In genomic region chr20:44190197-44190852, GRCh38 we compare ENCODE assay signal across 8 cellular contexts. TPM values are rescaled to one million over a fixed set of nuclear protein-coding genes. Genes with fewer than 3 reads are reported as not detected.
DNase-seq lines count a peak whose midpoint lies in the region; ATAC-seq, FAIRE-seq and TF ChIP-seq lines count a peak whose summit lies in the region.
"Not testable (repeated sequence)": the region's sequence is repeated elsewhere in the genome, so short reads cannot be mapped to it uniquely, and the experiment has no call there.

No MANE protein-coding gene starts in this region.

- in situ Hi-C loops in GM12878 (cut with MboI): loop anchor here (5.0 kb wide), 1 partner anchor 738 kb away; no protein-coding TSS in a partner anchor

- not testable (repeated sequence) for H3K79me1 ChIP-seq in neuronal stem cell (ENCODE audit: low read depth, low read length)

- not testable (repeated sequence) for H3K79me2 ChIP-seq in Karpas-422 (ENCODE audit: low read length); GM12878 (ENCODE audit: control insufficient read depth, insufficient read depth, low read length)

- peak; percentile 68 for DNase-seq in Daoy (ENCODE audit: low read depth)
- peak; percentile 89 for DNase-seq in Karpas-422
- DNase-seq in NCI-H82 (lab: John Stamatoyannopoulos, UW): peak; percentile 70
- DNase-seq in WERI-Rb-1: peak; percentile 48
- peak; percentile 28 for DNase-seq in GM12878 (ENCODE audit: low read depth, low spot score)
- peak in 26 of 42 donors; percentile 6 to 78 (median 48) for DNase-seq in head of caudate nucleus
- peak; percentile 75 for DNase-seq in neuronal stem cell (ENCODE audit: low spot score)
- DNase-seq in upper lobe of right lung: not testable (repeated sequence)

- not testable (repeated sequence) for TF ChIP-seq EP300 in GM12878 (IDR thresholded peaks at IDR 0.05; ENCODE audit: borderline replicate concordance in 1 of 2, control insufficient read depth in 1 of 2, low read depth in 2 of 2, low read length in 2 of 2)

- intact Hi-C loops in GM12878 (cut with micrococcal nuclease; ENCODE audit: unreplicated experiment) (loop anchor here (1.0 kb wide), 1 partner anchor 74 kb away; no protein-coding TSS in a partner anchor), head of caudate nucleus (cut with DNase I) (loop anchor here (2.0 kb wide), 1 partner anchor 74 kb away; no protein-coding TSS in a partner anchor), upper lobe of right lung (cut with DNase I) (loop anchor here (5.0 kb wide), 1 partner anchor 73 kb away; no protein-coding TSS in a partner anchor)

- H3K9me3 ChIP-seq in Karpas-422 (ENCODE audit: low read length); WERI-Rb-1 (ENCODE audit: severe bottlenecking); GM12878 (replicated peaks; ENCODE audit: control insufficient read depth, insufficient read depth, low read length); neuronal stem cell (replicated peaks in 1 of 2; ENCODE audit: control insufficient read depth in 2 of 2, insufficient read depth in 1 of 2, low read depth in 1 of 2, low read length in 2 of 2); upper lobe of right lung: not testable (repeated sequence)

- WGBS in GM12878 (ENCODE audit: insufficient coverage, insufficient replicate concordance, low lambda C conversion rate, missing lambda C conversion rate): 14% methylated on average over 15 of the region's 15 CpGs
- WGBS in neuronal stem cell (ENCODE audit: extremely low coverage in 2 of 2, insufficient read length in 2 of 2, insufficient replicate concordance in 1 of 2), 2 donors: no CpG with 5 or more reads among the region's 15 CpGs

- not testable (repeated sequence) for H3K23ac ChIP-seq in neuronal stem cell (ENCODE audit: low read depth, low read length, poor library complexity)

- not testable (repeated sequence) for TF ChIP-seq POLR2A in GM12878 (IDR thresholded peaks at IDR 0.05; ENCODE audit: low read depth, low read length)

- H3K9ac ChIP-seq in Karpas-422 (ENCODE audit: low read length); GM12878 (ENCODE audit: control insufficient read depth, insufficient read depth, low read length); neuronal stem cell (ENCODE audit: low read depth, low read length, poor library complexity): not testable (repeated sequence)

- H3K4ac ChIP-seq in neuronal stem cell (ENCODE audit: low read length): not testable (repeated sequence)

- H3K27me3 ChIP-seq in Karpas-422 (ENCODE audit: low read length); WERI-Rb-1 (ENCODE audit: insufficient read depth, low read depth, severe bottlenecking): not testable (repeated sequence)
- H3K27me3 ChIP-seq in GM12878 (replicated peaks in 1 of 2; ENCODE audit: control insufficient read depth in 2 of 2, insufficient read depth in 2 of 2, low read length in 1 of 2): peaks cover 6 to 12% of the 10 kb centered on the region in 2 experiments; a peak in 3 of 4 replicates
- H3K27me3 ChIP-seq in neuronal stem cell (ENCODE audit: control insufficient read depth in 3 of 3, insufficient read depth in 3 of 3, low read depth in 1 of 3, low read length in 3 of 3): peaks cover 0 to 23% (median 0%) of the 10 kb centered on the region in 3 experiments
- H3K27me3 ChIP-seq in upper lobe of right lung: peaks cover 21% of the 10 kb centered on the region

- not testable (repeated sequence) for H2AFZ ChIP-seq in Karpas-422 (ENCODE audit: low read length); GM12878 (ENCODE audit: control insufficient read depth, low read depth, low read length); neuronal stem cell (ENCODE audit: low read length)

- not testable (repeated sequence) for H4K91ac ChIP-seq in neuronal stem cell (ENCODE audit: low read depth, low read length, poor library complexity)

- RAD21 ChIA-PET in GM12878 (lab: Charles Lee; ENCODE audit: unreplicated experiment): interaction anchor here (0.7 to 4.0 kb wide), 17 partner anchors 16 to 741 kb away, joined by 3 to 69 read pairs (median 4); partner anchors contain the start of gene FITM2

- not testable (repeated sequence) for BruUV-seq in GM12878 (replicated peaks; lab: Mats Ljungman, UMichigan)

- peak; percentile 85 for TF ChIP-seq RAD21 in GM12878 (IDR thresholded peaks at IDR 0.05; ENCODE audit: insufficient read depth, low read depth, low read length)

- not testable (repeated sequence) for H2BK15ac ChIP-seq in neuronal stem cell (ENCODE audit: low read length)

- H3K4me3 ChIP-seq in Karpas-422 (ENCODE audit: low read length); WERI-Rb-1 (ENCODE audit: low read depth, low read length); GM12878; neuronal stem cell (ENCODE audit: low read length in 2 of 2); upper lobe of right lung: not testable (repeated sequence)

- H4K20me1 ChIP-seq in Karpas-422 (ENCODE audit: insufficient read depth, low read depth, low read length); GM12878 (ENCODE audit: control insufficient read depth, insufficient read depth): not testable (repeated sequence)

- not testable (repeated sequence) for H3K36me3 ChIP-seq in Karpas-422 (ENCODE audit: insufficient read depth, low read length); WERI-Rb-1; GM12878 (ENCODE audit: control insufficient read depth in 2 of 2, insufficient read depth in 2 of 2, low read length in 1 of 2); neuronal stem cell (replicated peaks in 1 of 2; ENCODE audit: control insufficient read depth in 2 of 2, insufficient read depth in 2 of 2, low read length in 2 of 2); upper lobe of right lung

- SMC1A ChIA-PET in GM12878 (lab: Charles Lee; ENCODE audit: uncharacterized antibody, unreplicated experiment): interaction anchor here (0.5 to 4.3 kb wide), 16 partner anchors 17 to 741 kb away, joined by 3 to 51 read pairs (median 4); no protein-coding TSS in a partner anchor

- H3K4me2 ChIP-seq in Karpas-422 (ENCODE audit: low read depth, low read length, poor library complexity, severe bottlenecking); GM12878 (ENCODE audit: control insufficient read depth, insufficient read depth); neuronal stem cell (ENCODE audit: insufficient read depth, low read length, poor library complexity, severe bottlenecking): not testable (repeated sequence)

- H3K9me2 ChIP-seq in Karpas-422 (replicated peaks; ENCODE audit: insufficient read depth, low read length): not testable (repeated sequence)

- CTCF ChIA-PET in GM12878 (lab: Yijun Ruan, JAX): interaction anchor here (0.7 to 6.6 kb wide), 49 partner anchors 10 to 1728 kb away, joined by 3 to 196 read pairs (median 4); partner anchors contain the start of gene FITM2

- FAIRE-seq in GM12878 (lab: Jason Lieb, UNC): peak; percentile 86

- TF ChIP-seq CTCF in WERI-Rb-1 (IDR thresholded peaks at IDR 0.05; ENCODE audit: low read depth, low read length): peak; percentile 67
- TF ChIP-seq CTCF in GM12878 (IDR thresholded peaks at IDR 0.05 in 2 of 3, conservative IDR thresholded peaks at IDR 0.05 in 1 of 3; ENCODE audit: control insufficient read depth in 2 of 3, extremely low read depth in 1 of 3, insufficient read depth in 1 of 3, low read depth in 3 of 3, low read length in 3 of 3): peak; percentile 71 to 78 (median 76)
- TF ChIP-seq CTCF in upper lobe of right lung (IDR thresholded peaks at IDR 0.05): peak; percentile 71

- not testable (repeated sequence) for H3K4me1 ChIP-seq in Karpas-422 (ENCODE audit: low read length); GM12878 (ENCODE audit: control insufficient read depth, insufficient read depth, low read length); neuronal stem cell (ENCODE audit: control insufficient read depth in 2 of 2, insufficient read depth in 1 of 2, low read depth in 1 of 2, low read length in 2 of 2)
- H3K4me1 ChIP-seq in upper lobe of right lung: peaks cover 14% of the 10 kb centered on the region

- H2BK12ac ChIP-seq in neuronal stem cell (ENCODE audit: low read length): not testable (repeated sequence)

- not testable (repeated sequence) for H2AK5ac ChIP-seq in neuronal stem cell (ENCODE audit: low read depth, low read length)

- POLR2A ChIA-PET in GM12878 (lab: Charles Lee): not testable (repeated sequence)

- not testable (repeated sequence) for H2BK120ac ChIP-seq in neuronal stem cell (ENCODE audit: low read depth, low read length)

- H2BK5ac ChIP-seq in neuronal stem cell (ENCODE audit: low read length): not testable (repeated sequence)

- not testable (repeated sequence) for H3K14ac ChIP-seq in neuronal stem cell (ENCODE audit: low read length)

- not testable (repeated sequence) for H4K8ac ChIP-seq in neuronal stem cell (ENCODE audit: low read depth, low read length)

- H3K27ac ChIP-seq in Karpas-422 (ENCODE audit: low read length); WERI-Rb-1; GM12878 (ENCODE audit: control insufficient read depth, insufficient read depth); neuronal stem cell (replicated peaks; ENCODE audit: low read length); upper lobe of right lung: not testable (repeated sequence)

- ATAC-seq in GM12878: peak; percentile 76
- peak; percentile 64 for ATAC-seq in upper lobe of right lung

- not testable (repeated sequence) for H3K18ac ChIP-seq in neuronal stem cell (ENCODE audit: low read length)

RNA-seq across cellular contexts. Expression of gene JPH2, which starts 3.3 kb away (rescaled TPM):
- 1.5 and 2.1 TPM in 2 replicates for total RNA-seq in Daoy (2014; rRNA removed; shearing (Covaris generic))
- total RNA-seq in Karpas-422 (2014; rRNA removed; shearing (Covaris generic); ENCODE audit: low replicate concordance): not detected in 2 replicates
- 0.27 and 0.42 TPM in 2 replicates for total RNA-seq in GM12878 (2013; cell fraction: nucleolus; rRNA removed)
- total RNA-seq in GM12878 (2014; rRNA removed): not detected in 2 replicates
- total RNA-seq in GM12878 (2014; rRNA removed; fragmentation: Illumina TruSeq; extraction: Trizol): not detected in 2 replicates
- not detected in 2 replicates for total RNA-seq in GM12878 (2021)
- polyA plus RNA-seq in GM12878 (2011; ENCODE audit: low read depth): not detected
- polyA plus RNA-seq in GM12878 (2011; rRNA removed): 0.07 and 0.16 TPM in 2 replicates
- polyA plus RNA-seq in GM12878 (2011; cell fraction: cytosol; rRNA removed): 0.10 and 0.12 TPM in 2 replicates
- polyA plus RNA-seq in GM12878 (2011; cell fraction: nucleus; rRNA removed): 0.37 and 0.40 TPM in 2 replicates
- 0.05 and 0.07 TPM in 2 replicates for polyA plus RNA-seq in GM12878 (2012)
- not detected in 2 replicates for polyA plus RNA-seq in GM12878 (2014; fragmentation: Illumina TruSeq; extraction: Trizol)
- polyA plus RNA-seq in GM12878 (2014; fragmentation: Nextera tagmentation; extraction: Ambion mirVana): not detected
- not detected in 2 replicates for polyA plus RNA-seq in GM12878 (2014; rRNA removed)
- not detected for polyA plus RNA-seq in GM12878 (2016; fragmentation: Nextera tagmentation; extraction: Ambion mirVana)
- polyA minus RNA-seq in GM12878 (2011; rRNA and poly(A)+ RNA removed): 0.26 and 0.29 TPM in 2 replicates
- polyA minus RNA-seq in GM12878 (2011; cell fraction: cytosol; rRNA and poly(A)+ RNA removed): not detected in 2 replicates
- polyA minus RNA-seq in GM12878 (2011; cell fraction: nucleus; rRNA and poly(A)+ RNA removed): 0.24 and 0.29 TPM in 2 replicates
- 0.28 TPM for polyA plus RNA-seq in neuronal stem cell (2013, experiment 1 of 2)
- 0.21 TPM for polyA plus RNA-seq in neuronal stem cell (2013, experiment 2 of 2)
- 7.9 TPM for total RNA-seq in upper lobe of right lung

RNA-seq across cellular contexts. Expression of gene OSER1, which starts 20.2 kb away (rescaled TPM):
- total RNA-seq in Daoy (2014; rRNA removed; shearing (Covaris generic)): 47.1 and 49.1 TPM in 2 replicates
- 18.8 and 19.6 TPM in 2 replicates for total RNA-seq in Karpas-422 (2014; rRNA removed; shearing (Covaris generic); ENCODE audit: low replicate concordance)
- total RNA-seq in GM12878 (2013; cell fraction: nucleolus; rRNA removed): 14.2 and 15.2 TPM in 2 replicates
- total RNA-seq in GM12878 (2014; rRNA removed) (19.3 and 21.0 TPM in 2 replicates), GM12878 (2014; rRNA removed; fragmentation: Illumina TruSeq; extraction: Trizol) (22.2 and 23.2 TPM in 2 replicates), GM12878 (2021) (20.4 and 21.6 TPM in 2 replicates), upper lobe of right lung (29.6 TPM)
- polyA plus RNA-seq in GM12878 (2011; ENCODE audit: low read depth): 38.1 TPM
- polyA plus RNA-seq in GM12878 (2011; rRNA removed) (52.5 and 54.0 TPM in 2 replicates), GM12878 (2014; fragmentation: Illumina TruSeq; extraction: Trizol) (28.4 and 37.4 TPM in 2 replicates), GM12878 (2014; fragmentation: Nextera tagmentation; extraction: Ambion mirVana) (10 to 100 TPM; 50.3 to 63.8 TPM), GM12878 (2014; rRNA removed) (22.6 and 23.9 TPM in 2 replicates), GM12878 (2016; fragmentation: Nextera tagmentation; extraction: Ambion mirVana) (10 to 100 TPM; 28.4 to 33.0 TPM)
- 33.3 and 39.4 TPM in 2 replicates for polyA plus RNA-seq in GM12878 (2011; cell fraction: cytosol; rRNA removed)
- 31.7 and 56.8 TPM in 2 replicates for polyA plus RNA-seq in GM12878 (2011; cell fraction: nucleus; rRNA removed)
- 30.5 and 42.3 TPM in 2 replicates for polyA plus RNA-seq in GM12878 (2012)
- polyA minus RNA-seq in GM12878 (2011; rRNA and poly(A)+ RNA removed): 31.2 and 45.4 TPM in 2 replicates
- 11.9 and 13.2 TPM in 2 replicates for polyA minus RNA-seq in GM12878 (2011; cell fraction: cytosol; rRNA and poly(A)+ RNA removed)
- polyA minus RNA-seq in GM12878 (2011; cell fraction: nucleus; rRNA and poly(A)+ RNA removed): 9.2 and 10.0 TPM in 2 replicates
- 25.2 TPM for polyA plus RNA-seq in neuronal stem cell (2013, experiment 1 of 2)
- 23.7 TPM for polyA plus RNA-seq in neuronal stem cell (2013, experiment 2 of 2)

RNA-seq across cellular contexts. Expression of gene GDAP1L1, which starts 56.8 kb away (rescaled TPM):
- 0.29 TPM in 1 of 2 replicates, not detected in the other for total RNA-seq in Daoy (2014; rRNA removed; shearing (Covaris generic))
- 0.89 and 0.97 TPM in 2 replicates for total RNA-seq in Karpas-422 (2014; rRNA removed; shearing (Covaris generic); ENCODE audit: low replicate concordance)
- not detected in 2 replicates for total RNA-seq in GM12878 (2013; cell fraction: nucleolus; rRNA removed)
- total RNA-seq in GM12878 (2014; rRNA removed): not detected in 2 replicates
- total RNA-seq in GM12878 (2014; rRNA removed; fragmentation: Illumina TruSeq; extraction: Trizol): not detected in 2 replicates
- not detected in 2 replicates for total RNA-seq in GM12878 (2021)
- not detected for polyA plus RNA-seq in GM12878 (2011; ENCODE audit: low read depth)
- polyA plus RNA-seq in GM12878 (2011; rRNA removed): 0.08 TPM in 1 of 2 replicates, not detected in the other
- 0.07 and 0.20 TPM in 2 replicates for polyA plus RNA-seq in GM12878 (2011; cell fraction: cytosol; rRNA removed)
- polyA plus RNA-seq in GM12878 (2011; cell fraction: nucleus; rRNA removed): 0.19 and 0.25 TPM in 2 replicates
- 0.20 TPM in 1 of 2 replicates, not detected in the other for polyA plus RNA-seq in GM12878 (2012)
- polyA plus RNA-seq in GM12878 (2014; fragmentation: Illumina TruSeq; extraction: Trizol): not detected in 2 replicates
- not detected for polyA plus RNA-seq in GM12878 (2014; fragmentation: Nextera tagmentation; extraction: Ambion mirVana)
- not detected in 2 replicates for polyA plus RNA-seq in GM12878 (2014; rRNA removed)
- polyA plus RNA-seq in GM12878 (2016; fragmentation: Nextera tagmentation; extraction: Ambion mirVana): under 1 TPM in 1 of 2 experiments, not detected in 1; 0.38 TPM
- polyA minus RNA-seq in GM12878 (2011; rRNA and poly(A)+ RNA removed): 0.10 TPM in 1 of 2 replicates, not detected in the other
- not detected in 2 replicates for polyA minus RNA-seq in GM12878 (2011; cell fraction: cytosol; rRNA and poly(A)+ RNA removed)
- polyA minus RNA-seq in GM12878 (2011; cell fraction: nucleus; rRNA and poly(A)+ RNA removed): not detected in 2 replicates
- 0.57 TPM for polyA plus RNA-seq in neuronal stem cell (2013, experiment 1 of 2)
- polyA plus RNA-seq in neuronal stem cell (2013, experiment 2 of 2): 0.57 TPM
- total RNA-seq in upper lobe of right lung: not detected
